ENCODE assay signal across 28 cellular contexts in the genomic region with DNA sequence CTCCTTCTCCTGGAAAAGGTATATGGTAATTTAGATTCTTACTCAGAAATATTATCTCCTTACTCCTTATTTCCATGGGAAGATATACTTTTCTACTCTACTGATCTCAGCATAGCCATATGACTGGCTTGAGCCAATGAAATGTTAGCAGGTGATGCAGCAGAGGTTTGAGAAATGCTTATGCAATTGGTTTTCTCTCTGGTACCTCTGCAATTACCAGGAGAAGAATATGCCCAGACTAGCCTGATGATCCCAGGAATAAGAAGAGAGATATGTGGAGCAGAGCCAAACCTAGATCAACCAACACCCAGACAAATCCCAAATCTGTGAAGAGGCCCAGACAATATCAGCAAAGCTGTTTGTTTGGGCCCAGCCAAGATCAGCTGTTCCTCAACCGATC.
"Had no signal": no experiment of that assay in that cellular context is flagged by ENCODE, and none has a peak within 500 bp of the region (broad histone marks: within the 10 kb centered on the region; RNA-seq: fewer than 3 reads in every experiment).

No MANE protein-coding gene starts in this region.

- H3K4me3 Mint-ChIP-seq: natural killer cell; nephron; neural progenitor cell; stimulated activated effector memory CD8-positive, alpha-beta T cell treated with anti-CD3 and anti-CD28 coated beads, Interleukin-12 subunit alpha, Interleukin-12 subunit beta, amount 100 ng/mL, for 72 hours; stimulated activated naive B cell treated with anti-CD40 and anti-IgM and Interleukin-4, amounts not matched to agents 10 μg/mL and 1 μg/mL and 100 μg/mL, for 72 hours; stimulated activated naive CD8-positive, alpha-beta T cell treated with anti-CD3 and anti-CD28 coated beads, Interleukin-15, Interleukin-2, amounts not matched to agents 100 ng/mL and 50 ng/mL, for 24 hours had no signal

- DNase-seq: natural killer cell; occipital lobe; ovary; posterior cingulate gyrus; psoas muscle; right cardiac atrium; right lobe of liver; sigmoid colon; small intestine; stimulated activated CD4-positive, alpha-beta T cell treated with anti-CD3 and anti-CD28 coated beads, Interleukin-15, amount 100 ng/mL, for 24 hours; stimulated activated CD4-positive, alpha-beta T cell treated with anti-CD3 and anti-CD28 coated beads, Interleukin-2, amount 100 ng/mL, for 24 hours; stimulated activated CD4-positive, alpha-beta T cell treated with anti-CD3 and anti-CD28 coated beads, Interleukin-2, amount 100 ng/mL, for 48 hours; stimulated activated CD4-positive, alpha-beta T cell treated with anti-CD3 and anti-CD28 coated beads, Interleukin-4, amount 100 ng/mL, for 24 hours; stimulated activated naive B cell treated with anti-CD40 and anti-IgM and Interleukin-4, amounts not matched to agents 10 μg/mL and 1 μg/mL and 100 μg/mL, for 72 hours; stimulated activated naive CD4-positive, alpha-beta T cell treated with Interleukin-2 at 50 U/mL for 16 hours; stomach; thyroid gland; trophoblast cell; upper lobe of left lung had no signal

- H3K27ac Mint-ChIP-seq: natural killer cell; nephron; neural progenitor cell; progenitor cell of endocrine pancreas; stimulated activated effector memory CD8-positive, alpha-beta T cell treated with anti-CD3 and anti-CD28 coated beads, Interleukin-12 subunit alpha, Interleukin-12 subunit beta, amount 100 ng/mL, for 72 hours; stimulated activated naive B cell treated with anti-CD40 and anti-IgM and Interleukin-4, amounts not matched to agents 10 μg/mL and 1 μg/mL and 100 μg/mL, for 72 hours; stimulated activated naive CD8-positive, alpha-beta T cell treated with anti-CD3 and anti-CD28 coated beads, Interleukin-15, Interleukin-2, amounts not matched to agents 100 ng/mL and 50 ng/mL, for 24 hours had no signal

- H3K4me1 Mint-ChIP-seq: natural killer cell; nephron; neural progenitor cell; stimulated activated effector memory CD8-positive, alpha-beta T cell treated with anti-CD3 and anti-CD28 coated beads, Interleukin-12 subunit alpha, Interleukin-12 subunit beta, amount 100 ng/mL, for 72 hours had no signal

- H3K9me3 Mint-ChIP-seq: natural killer cell; neural progenitor cell; stimulated activated effector memory CD8-positive, alpha-beta T cell treated with anti-CD3 and anti-CD28 coated beads, Interleukin-12 subunit alpha, Interleukin-12 subunit beta, amount 100 ng/mL, for 72 hours; stimulated activated naive B cell treated with anti-CD40 and anti-IgM and Interleukin-4, amounts not matched to agents 10 μg/mL and 1 μg/mL and 100 μg/mL, for 72 hours; stimulated activated naive CD8-positive, alpha-beta T cell treated with anti-CD3 and anti-CD28 coated beads, Interleukin-15, Interleukin-2, amounts not matched to agents 100 ng/mL and 50 ng/mL, for 24 hours had no signal

- H3K9ac ChIP-seq: neural progenitor cell, parathyroid adenoma had no signal

- H3K9me3 ChIP-seq: ovary, psoas muscle, right lobe of liver, sigmoid colon, stomach, thoracic aorta, thyroid gland, tibial nerve, upper lobe of left lung, vagina had no signal

- ATAC-seq: natural killer cell; psoas muscle; right cardiac atrium; right lobe of liver; stimulated activated effector memory CD8-positive, alpha-beta T cell treated with anti-CD3 and anti-CD28 coated beads, Interleukin-12 subunit alpha, Interleukin-12 subunit beta, amount 100 ng/mL, for 72 hours; stimulated activated naive B cell treated with anti-CD40 and anti-IgM and Interleukin-4, amounts not matched to agents 10 μg/mL and 1 μg/mL and 100 μg/mL, for 72 hours had no signal

- H3K27ac ChIP-seq: neural progenitor cell, ovary, parathyroid adenoma, psoas muscle, right lobe of liver, sigmoid colon, stomach, thoracic aorta, thyroid gland, tibial nerve, upper lobe of left lung, vagina had no signal

- H3K36me3 ChIP-seq: neural progenitor cell, ovary, right lobe of liver, sigmoid colon, stomach, thoracic aorta, thyroid gland, tibial nerve, upper lobe of left lung, vagina had no signal

- H3K27me3 ChIP-seq: ovary, right lobe of liver, sigmoid colon, thyroid gland, tibial nerve, upper lobe of left lung, vagina had no signal

- H3K4me2 ChIP-seq: neural progenitor cell had no signal

- H3K4me3 ChIP-seq: neural progenitor cell, ovary, psoas muscle, right lobe of liver, sigmoid colon, stomach, thoracic aorta, thyroid gland, tibial nerve, upper lobe of left lung, vagina had no signal

- H3K4me1 ChIP-seq: neural progenitor cell, parathyroid adenoma, psoas muscle, sigmoid colon, tibial nerve had no signal

- H3K36me3 Mint-ChIP-seq: natural killer cell; neural progenitor cell; stimulated activated effector memory CD8-positive, alpha-beta T cell treated with anti-CD3 and anti-CD28 coated beads, Interleukin-12 subunit alpha, Interleukin-12 subunit beta, amount 100 ng/mL, for 72 hours; stimulated activated naive B cell treated with anti-CD40 and anti-IgM and Interleukin-4, amounts not matched to agents 10 μg/mL and 1 μg/mL and 100 μg/mL, for 72 hours had no signal

- H2AFZ ChIP-seq: neural progenitor cell, parathyroid adenoma had no signal

- H3K79me2 ChIP-seq: parathyroid adenoma had no signal
